ENCODE assay signal across 1 cellular context in genomic region chr2:60806595-60806987, GRCh38.
TF ChIP-seq lines count a peak whose summit lies in the region.

No MANE protein-coding gene starts in this region.

TF ChIP-seq in SK-N-SH, 30 proteins besides CTCF, POLR2A, EP300 and RAD21 (continued from another document):
- no peak for TF ChIP-seq REST (IDR thresholded peaks at IDR 0.05; ENCODE audit: low read depth, low read length)
- no peak for TF ChIP-seq MAX (IDR thresholded peaks at IDR 0.05; ENCODE audit: low read depth)
- TF ChIP-seq USF1 (IDR thresholded peaks at IDR 0.05; ENCODE audit: borderline replicate concordance, low read depth) = no peak
- no peak for TF ChIP-seq TCF12 (IDR thresholded peaks at IDR 0.05)
- TF ChIP-seq IRF3 (IDR thresholded peaks at IDR 0.05; ENCODE audit: low read depth, low read length) = no peak
- no peak for TF ChIP-seq EZH2phosphoT487 (IDR thresholded peaks at IDR 0.05; ENCODE audit: borderline replicate concordance, low read depth)
- no peak for TF ChIP-seq SMC3 (IDR thresholded peaks at IDR 0.05; ENCODE audit: low read depth, low read length)
- TF ChIP-seq MEF2A (IDR thresholded peaks at IDR 0.05; ENCODE audit: borderline replicate concordance, low read depth) = no peak
- no peak for TF ChIP-seq ZBTB33 (IDR thresholded peaks at IDR 0.05; ENCODE audit: borderline replicate concordance, low read depth)
- TF ChIP-seq JUND (IDR thresholded peaks at IDR 0.05) = no peak
- TF ChIP-seq TAF1 (IDR thresholded peaks at IDR 0.05; ENCODE audit: borderline replicate concordance, low read depth, low read length) = no peak
- no peak for TF ChIP-seq YY1 (IDR thresholded peaks at IDR 0.05; ENCODE audit: low read depth)
- no peak for TF ChIP-seq FOXM1 (IDR thresholded peaks at IDR 0.05; ENCODE audit: low read depth)
- TF ChIP-seq USF2 (IDR thresholded peaks at IDR 0.05; ENCODE audit: borderline replicate concordance, low read depth, low read length) = no peak
- no peak for TF ChIP-seq PBX3 (IDR thresholded peaks at IDR 0.05)
- no peak for TF ChIP-seq MXI1 (IDR thresholded peaks at IDR 0.05; ENCODE audit: low read depth, low read length)
- no peak for TF ChIP-seq RXRA (IDR thresholded peaks at IDR 0.05; ENCODE audit: borderline replicate concordance, low read depth)
